Comparison of ENCODE assay signal across 12 cellular contexts in genomic region chr4:2255501-2256155, GRCh38. TPM values are rescaled to one million over a fixed set of nuclear protein-coding genes. Genes with fewer than 3 reads are reported as not detected.
A peak's percentile ranks its signal among the peaks of the same experiment; 100 is the strongest.
DNase-seq lines count a peak whose midpoint lies in the region; ATAC-seq and TF ChIP-seq lines count a peak whose summit lies in the region.
"Had no signal": no experiment of that assay in that cellular context is flagged by ENCODE, and none has a peak within 500 bp of the region (broad histone marks: within the 10 kb centered on the region; RNA-seq: fewer than 3 reads in every experiment).

No MANE protein-coding gene starts in this region.

- no peak overlapping the region for H3K4me3 Mint-ChIP-seq in activated CD8-positive, alpha-beta memory T cell treated with anti-CD3 and anti-CD28 coated beads, Interleukin-2, amount 10 ng/mL, durations not matched to agents 7 days and 5 days
- H3K4me3 Mint-ChIP-seq: CD4-positive, alpha-beta memory T cell; stimulated activated naive CD8-positive, alpha-beta T cell treated with anti-CD3 and anti-CD28 coated beads, Interleukin-15, Interleukin-2, amounts not matched to agents 100 ng/mL and 50 ng/mL, for 24 hours had no signal

- no peak for TF ChIP-seq EP300 in gastroesophageal sphincter (IDR thresholded peaks at IDR 0.05)

- H3K4me1 Mint-ChIP-seq in activated CD8-positive, alpha-beta memory T cell treated with anti-CD3 and anti-CD28 coated beads, Interleukin-2, amount 10 ng/mL, durations not matched to agents 7 days and 5 days: no peaks in the 10 kb centered on the region

- H3K27ac Mint-ChIP-seq in activated CD8-positive, alpha-beta memory T cell treated with anti-CD3 and anti-CD28 coated beads, Interleukin-2, amount 10 ng/mL, durations not matched to agents 7 days and 5 days: no peak overlapping the region
- H3K27ac Mint-ChIP-seq: stimulated activated naive CD8-positive, alpha-beta T cell treated with anti-CD3 and anti-CD28 coated beads, Interleukin-15, Interleukin-2, amounts not matched to agents 100 ng/mL and 50 ng/mL, for 24 hours had no signal

- peaks cover 44 to 54% (median 50%) of the 10 kb centered on the region in 10 experiments for H3K4me1 ChIP-seq in BLaER1 treated with 17β-estradiol and CSF1 and Interleukin-3, amounts not matched to agents 10 nM and 100 nM
- peaks cover 5 to 77% (median 57%) of the 10 kb centered on the region in 3 donors for H3K4me1 ChIP-seq in gastroesophageal sphincter
- H3K4me1 ChIP-seq in prostate gland (replicated peaks): peaks cover 47% of the 10 kb centered on the region

- peak in 1 of 4 experiments; percentile 11 for TF ChIP-seq CTCF in gastroesophageal sphincter (IDR thresholded peaks at IDR 0.05)
- peak in 1 of 4 experiments; percentile 9 for TF ChIP-seq CTCF in prostate gland (IDR thresholded peaks at IDR 0.05)

- H3K27me3 ChIP-seq in BLaER1 treated with 17β-estradiol and CSF1 and Interleukin-3, amounts not matched to agents 10 nM and 100 nM: no peaks in the 10 kb centered on the region
- H3K27me3 ChIP-seq in gastroesophageal sphincter: no peaks in the 10 kb centered on the region
- H3K27me3 ChIP-seq in prostate gland (replicated peaks; ENCODE audit: insufficient read depth): no peaks in the 10 kb centered on the region

- no peak for ATAC-seq in activated CD8-positive, alpha-beta memory T cell treated with anti-CD3 and anti-CD28 coated beads, Interleukin-2, amount 10 ng/mL, durations not matched to agents 7 days and 5 days
- ATAC-seq in gastroesophageal sphincter: peak; percentile 15
- no peak for ATAC-seq in HG02759 (IDR thresholded peaks at IDR 0.05; ENCODE audit: unreplicated experiment)

- no peak overlapping the region for H3K4me3 ChIP-seq in BLaER1 treated with 17β-estradiol and CSF1 and Interleukin-3, amounts not matched to agents 10 nM and 100 nM
- H3K4me3 ChIP-seq in gastroesophageal sphincter: peak overlapping the region in 1 of 2 donors; percentile 30
- H3K4me3 ChIP-seq in prostate gland: no peak overlapping the region

- H3K27ac ChIP-seq in BLaER1 treated with 17β-estradiol and CSF1 and Interleukin-3, amounts not matched to agents 10 nM and 100 nM: peak overlapping the region in 6 of 11 experiments; percentile 41 to 72 (median 60); a peak in 9 of 22 replicates
- H3K27ac ChIP-seq in gastroesophageal sphincter: peak overlapping the region; percentile 67 to 97 (median 94)
- peak overlapping the region; percentile 92 to 94 for H3K27ac ChIP-seq in prostate gland

- H3K36me3 ChIP-seq in BLaER1 treated with 17β-estradiol and CSF1 and Interleukin-3, amounts not matched to agents 10 nM and 100 nM: peaks cover 26 to 95% (median 61%) of the 10 kb centered on the region in 11 experiments; a peak in 21 of 22 replicates
- H3K36me3 ChIP-seq in gastroesophageal sphincter (peaks cover 0 to 67% of the 10 kb centered on the region in 2 donors), prostate gland (peaks cover 0 to 10% of the 10 kb centered on the region in 2 donors)

- no peaks in the 10 kb centered on the region for H3K27me3 Mint-ChIP-seq in activated CD8-positive, alpha-beta memory T cell treated with anti-CD3 and anti-CD28 coated beads, Interleukin-2, amount 10 ng/mL, durations not matched to agents 7 days and 5 days
- H3K27me3 Mint-ChIP-seq: CD4-positive, alpha-beta memory T cell; stimulated activated naive CD8-positive, alpha-beta T cell treated with anti-CD3 and anti-CD28 coated beads, Interleukin-15, Interleukin-2, amounts not matched to agents 100 ng/mL and 50 ng/mL, for 24 hours had no signal

- WGBS in gastroesophageal sphincter (ENCODE audit: low coverage in 1 of 2), 2 donors: 21% methylated on average over 2 of the region's 18 CpGs; no CpG with 5 or more reads in 1 of the 2 donors
- whole genome bisulfite sequencing in prostate gland: 24% methylated on average over 17 of the region's 18 CpGs

- intact Hi-C loops in prostate gland (cut with DNase I): no loop called here

- no peak for TF ChIP-seq POLR2A in gastroesophageal sphincter (IDR thresholded peaks at IDR 0.05)
- no peak for TF ChIP-seq POLR2A in prostate gland (IDR thresholded peaks at IDR 0.05)

- peak overlapping the region in 7 of 11 experiments; percentile 11 to 97 (median 54); a peak in 7 of 22 replicates for H3K9ac ChIP-seq in BLaER1 treated with 17β-estradiol and CSF1 and Interleukin-3, amounts not matched to agents 10 nM and 100 nM
- H3K9ac ChIP-seq: parathyroid adenoma had no signal

- CTCF ChIA-PET in activated CD8-positive, alpha-beta memory T cell treated with anti-CD3 and anti-CD28 coated beads, Interleukin-2, amount 10 ng/mL, durations not matched to agents 7 days and 5 days (lab: Charles Lee): interaction anchor here (1.1 kb wide), 1 partner anchor 36 kb away, joined by 3 read pairs; no protein-coding TSS in a partner anchor

- DNase-seq in activated CD8-positive, alpha-beta memory T cell treated with anti-CD3 and anti-CD28 coated beads, Interleukin-2, amount 10 ng/mL, durations not matched to agents 7 days and 5 days: peak; percentile 28
- peak; percentile 52 for DNase-seq in prostate gland (ENCODE audit: low spot score)
- DNase-seq in superior temporal gyrus (ENCODE audit: extremely low spot score): no peak
- DNase-seq in NCI-H1694 treated with DMSO at 0.1 percent for 48 hours (lab: John Stamatoyannopoulos, UW): no peak
- no peak for DNase-seq in NCI-H187 treated with DMSO at 0.1 percent for 48 hours (lab: John Stamatoyannopoulos, UW)
- DNase-seq: MV-4-11 had no signal

- H3K9me3 ChIP-seq in BLaER1 treated with 17β-estradiol and CSF1 and Interleukin-3, amounts not matched to agents 10 nM and 100 nM (replicated peaks in 1 of 11): no peaks in the 10 kb centered on the region
- H3K9me3 ChIP-seq in gastroesophageal sphincter (no peaks in the 10 kb centered on the region), prostate gland (no peaks in the 10 kb centered on the region)

- no peaks in the 10 kb centered on the region for H3K9me3 Mint-ChIP-seq in activated CD8-positive, alpha-beta memory T cell treated with anti-CD3 and anti-CD28 coated beads, Interleukin-2, amount 10 ng/mL, durations not matched to agents 7 days and 5 days (ENCODE audit: low read depth)
- H3K9me3 Mint-ChIP-seq: stimulated activated naive CD8-positive, alpha-beta T cell treated with anti-CD3 and anti-CD28 coated beads, Interleukin-15, Interleukin-2, amounts not matched to agents 100 ng/mL and 50 ng/mL, for 24 hours had no signal

- peaks cover 72 to 98% (median 85%) of the 10 kb centered on the region in 11 experiments for H4K20me1 ChIP-seq in BLaER1 treated with 17β-estradiol and CSF1 and Interleukin-3, amounts not matched to agents 10 nM and 100 nM

- H3K4me2 ChIP-seq in BLaER1 treated with 17β-estradiol and CSF1 and Interleukin-3, amounts not matched to agents 10 nM and 100 nM: peak overlapping the region in 9 of 11 experiments; percentile 57 to 98 (median 73); a peak in 14 of 22 replicates

- no peaks in the 10 kb centered on the region for H3K36me3 Mint-ChIP-seq in activated CD8-positive, alpha-beta memory T cell treated with anti-CD3 and anti-CD28 coated beads, Interleukin-2, amount 10 ng/mL, durations not matched to agents 7 days and 5 days

RNA-seq across cellular contexts. Expression of gene MXD4, which starts 6.3 kb away (rescaled TPM):
- total RNA-seq in activated CD8-positive, alpha-beta memory T cell treated with anti-CD3 and anti-CD28 coated beads, Interleukin-2, amount 10 ng/mL, durations not matched to agents 7 days and 5 days: 10 to 100 TPM; 13.7 to 14.3 TPM
- 10 to 100 TPM; 36.1 to 76.2 (median 55.6) TPM for total RNA-seq in gastroesophageal sphincter
- total RNA-seq in prostate gland: 10 to 100 TPM; 63.4 to 81.1 TPM

RNA-seq across cellular contexts. Expression of gene HAUS3, which starts 13.7 kb away (rescaled TPM):
- 10 to 100 TPM; 29.8 to 34.5 TPM for total RNA-seq in activated CD8-positive, alpha-beta memory T cell treated with anti-CD3 and anti-CD28 coated beads, Interleukin-2, amount 10 ng/mL, durations not matched to agents 7 days and 5 days
- total RNA-seq in gastroesophageal sphincter: 10 to 100 TPM in 3 of 4 donors, 1 to 10 TPM in 1; 10.0 to 16.3 (median 12.7) TPM
- 10 to 100 TPM; 21.1 to 24.2 TPM for total RNA-seq in prostate gland

RNA-seq across cellular contexts. Expression of gene POLN, which starts 13.7 kb away (rescaled TPM):
- 1 to 10 TPM; 5.5 to 5.6 TPM for total RNA-seq in activated CD8-positive, alpha-beta memory T cell treated with anti-CD3 and anti-CD28 coated beads, Interleukin-2, amount 10 ng/mL, durations not matched to agents 7 days and 5 days
- 1 to 10 TPM; 1.5 to 4.6 (median 2.6) TPM for total RNA-seq in gastroesophageal sphincter
- total RNA-seq in prostate gland: 10 to 100 TPM in 1 of 2 donors, 1 to 10 TPM in 1; 3.8 to 15.2 TPM

Comparison
In these comparisons a context has a peak if more than half of its experiments do, and no peak if none do; other contexts are left out.
1. DNase-seq: peak in activated CD8-positive, alpha-beta memory T cell treated with anti-CD3 and anti-CD28 coated beads, Interleukin-2, amount 10 ng/mL, durations not matched to agents 7 days and 5 days (single experiment) and prostate gland (single experiment); none in superior temporal gyrus (single experiment), NCI-H1694 treated with DMSO at 0.1 percent for 48 hours (single experiment) and NCI-H187 treated with DMSO at 0.1 percent for 48 hours (single experiment).
2. Peak in every context shown above with its lines, with median percentiles within 50 percentile points of each other: H3K27ac ChIP-seq.